ENCODE assay signal across 15 cellular contexts in the genomic region with DNA sequence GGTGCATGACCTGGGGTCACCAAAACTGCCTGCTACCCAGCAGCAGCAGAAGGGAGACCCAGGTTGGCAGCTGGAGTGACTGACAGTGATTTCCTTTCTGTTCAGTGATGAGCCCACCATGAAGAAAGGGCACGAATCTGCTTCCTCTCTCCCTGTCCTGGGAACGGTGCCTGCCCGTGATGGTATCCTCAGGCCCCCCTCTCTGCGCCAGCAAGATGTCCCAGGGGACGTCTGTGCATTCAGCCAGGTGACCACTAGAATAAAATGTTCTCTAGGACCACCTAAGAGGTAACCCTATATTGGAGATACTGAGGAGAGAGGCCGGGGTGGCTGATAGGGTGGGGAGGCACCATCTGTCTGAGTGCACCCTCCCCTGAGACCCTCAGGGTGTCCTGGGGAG.
"Had no signal": no experiment of that assay in that cellular context is flagged by ENCODE, and none has a peak within 500 bp of the region (broad histone marks: within the 10 kb centered on the region; RNA-seq: fewer than 3 reads in every experiment).

No MANE protein-coding gene starts in this region.

- H2AFZ ChIP-seq: hepatocyte had no signal

- H3K4me1 ChIP-seq: colonic mucosa, prostate gland had no signal

- H3K27ac ChIP-seq: colonic mucosa, hepatocyte, prostate gland had no signal

- DNase-seq: activated CD4-positive, alpha-beta T cell treated with anti-CD3 and anti-CD28 coated beads, Interleukin-2, amount 10 ng/mL, durations not matched to agents 7 days and 5 days; activated CD8-positive, alpha-beta memory T cell treated with anti-CD3 and anti-CD28 coated beads, Interleukin-2, amount 50 U/mL, for 48 hours; activated gamma-delta T cell; activated T-cell treated with anti-CD3 and anti-CD28 coated beads, Interleukin-2, amount 50 U/mL, for 72 hours; amniotic stem cell; central memory CD4-positive, alpha-beta T cell; colonic mucosa; effector CD8-positive, alpha-beta T cell; left lung; sigmoid colon; stimulated activated CD4-positive, alpha-beta T cell treated with anti-CD3 and anti-CD28 coated beads, Interleukin-1b, Interleukin-23, amount 100 ng/mL, for 48 hours; stomach had no signal

- H3K4me3 Mint-ChIP-seq: activated CD4-positive, alpha-beta T cell treated with anti-CD3 and anti-CD28 coated beads, Interleukin-2, amount 10 ng/mL, durations not matched to agents 7 days and 5 days; activated naive CD8-positive, alpha-beta T cell; activated T-cell treated with anti-CD3 and anti-CD28 coated beads, Interleukin-2, amount 50 U/mL, for 72 hours had no signal

- H3K4me2 ChIP-seq: hepatocyte had no signal

- H3K9me3 Mint-ChIP-seq: activated CD4-positive, alpha-beta T cell treated with anti-CD3 and anti-CD28 coated beads, Interleukin-2, amount 10 ng/mL, durations not matched to agents 7 days and 5 days; activated T-cell treated with anti-CD3 and anti-CD28 coated beads, Interleukin-2, amount 50 U/mL, for 72 hours had no signal

- ATAC-seq: activated T-cell treated with anti-CD3 and anti-CD28 coated beads, Interleukin-2, amount 50 U/mL, for 72 hours had no signal

- H3K36me3 ChIP-seq: colonic mucosa, left lung, prostate gland, sigmoid colon, stomach had no signal

- H3K27me3 ChIP-seq: colonic mucosa, hepatocyte, left lung, sigmoid colon, stomach had no signal

- H3K27ac Mint-ChIP-seq: activated CD4-positive, alpha-beta T cell treated with anti-CD3 and anti-CD28 coated beads, Interleukin-2, amount 10 ng/mL, durations not matched to agents 7 days and 5 days; activated naive CD8-positive, alpha-beta T cell; activated T-cell treated with anti-CD3 and anti-CD28 coated beads, Interleukin-2, amount 50 U/mL, for 72 hours had no signal

- H3K4me3 ChIP-seq: colonic mucosa, hepatocyte, left lung, prostate gland, sigmoid colon, stomach had no signal

- H3K79me2 ChIP-seq: hepatocyte had no signal

- H3K9me3 ChIP-seq: colonic mucosa, left lung, prostate gland, sigmoid colon, stomach had no signal
